Comparison of ENCODE assay signal across 10 cellular contexts in the genomic region with DNA sequence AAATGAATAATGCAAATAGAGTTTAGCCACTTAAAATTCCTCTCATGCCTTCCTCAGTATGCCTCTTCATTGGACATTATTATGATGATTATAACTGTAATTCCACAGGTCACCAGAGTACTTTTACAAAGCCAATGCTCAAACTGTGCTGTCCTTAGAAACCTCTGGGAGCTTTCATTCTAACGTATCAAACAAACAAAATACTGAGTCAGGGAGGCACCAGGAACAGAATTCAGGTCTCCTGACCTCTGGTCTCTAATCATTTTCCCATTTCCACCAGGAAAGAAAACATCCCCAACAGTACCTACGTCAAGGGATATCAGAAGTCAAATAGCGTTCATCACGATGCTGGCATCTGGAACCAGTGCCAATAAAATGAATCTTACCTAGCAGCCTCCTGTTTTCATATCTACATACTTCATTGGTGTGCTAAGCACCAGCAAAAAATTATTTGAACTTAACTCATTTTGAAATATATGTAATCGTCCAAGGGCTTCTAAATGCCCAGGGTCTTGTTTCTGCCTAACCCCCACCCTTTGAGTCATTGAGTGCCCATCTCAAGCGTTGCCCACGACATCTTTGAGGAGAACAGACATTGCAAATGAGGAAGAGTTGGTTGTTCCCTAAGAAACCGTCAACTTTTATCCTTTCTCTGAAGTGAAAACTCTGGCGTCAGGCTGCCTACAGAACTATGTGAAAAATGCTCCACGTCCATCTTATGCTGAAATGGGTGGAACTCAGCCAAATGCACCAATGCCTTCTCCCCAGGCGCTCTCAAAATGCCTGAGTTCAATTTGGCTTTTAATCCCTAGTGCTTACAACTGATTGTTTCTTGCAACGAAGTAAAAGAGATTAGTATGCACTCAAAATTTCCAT. TPM values are rescaled to one million over a fixed set of nuclear protein-coding genes. Genes with fewer than 3 reads are reported as not detected.
DNase-seq lines count a peak whose midpoint lies in the region; ATAC-seq and TF ChIP-seq lines count a peak whose summit lies in the region.
"Had no signal": no experiment of that assay in that cellular context is flagged by ENCODE, and none has a peak within 500 bp of the region (broad histone marks: within the 10 kb centered on the region; RNA-seq: fewer than 3 reads in every experiment).

No MANE protein-coding gene starts in this region.

- peaks cover 12% of the 10 kb centered on the region for H3K4me1 Mint-ChIP-seq in activated CD4-positive, alpha-beta memory T cell treated with anti-CD3 and anti-CD28 coated beads for 36 hours (ENCODE audit: low read depth)

- POLR2A ChIA-PET in activated CD4-positive, alpha-beta memory T cell treated with anti-CD3 and anti-CD28 coated beads for 36 hours (lab: Charles Lee): no interaction called here

- no peak overlapping the region for H3K27ac ChIP-seq in iPS-18a (ENCODE audit: low read length)
- H3K27ac ChIP-seq in gastrocnemius medialis: peak overlapping the region; percentile 47 to 66 (median 56)

- H3K4me3 Mint-ChIP-seq in activated CD4-positive, alpha-beta memory T cell treated with anti-CD3 and anti-CD28 coated beads for 36 hours: no peak overlapping the region

- H3K9ac ChIP-seq in iPS-18a (ENCODE audit: low read length): no peak overlapping the region

- in situ Hi-C loops in HAP-1 (cut with MboI; ENCODE audit: low sequenced_read_pairs) (no loop called here), gastrocnemius medialis (cut with MboI; ENCODE audit: low sequenced_read_pairs in 4 of 4) (no loop called here)

- CTCF ChIA-PET in activated CD4-positive, alpha-beta memory T cell treated with anti-CD3 and anti-CD28 coated beads for 36 hours (lab: Charles Lee): no interaction called here

- ATAC-seq in gastrocnemius medialis: peak in 1 of 2 donors; percentile 10

- peaks cover 42% of the 10 kb centered on the region for H3K36me3 Mint-ChIP-seq in activated CD4-positive, alpha-beta memory T cell treated with anti-CD3 and anti-CD28 coated beads for 36 hours

- no peak for TF ChIP-seq POLR2A in gastrocnemius medialis (IDR thresholded peaks at IDR 0.05)

- no peak for TF ChIP-seq CTCF in gastrocnemius medialis (IDR thresholded peaks at IDR 0.05 in 4 of 5, conservative IDR thresholded peaks at IDR 0.05 in 1 of 5)

- H3K4me1 ChIP-seq in HAP-1: peaks cover 55% of the 10 kb centered on the region
- H3K4me1 ChIP-seq in iPS-18a (ENCODE audit: control insufficient read depth, low read depth, low read length): peaks cover 39% of the 10 kb centered on the region
- peaks cover 9 to 19% of the 10 kb centered on the region in 2 donors for H3K4me1 ChIP-seq in gastrocnemius medialis

- H3K9me3 ChIP-seq in HAP-1: no peaks in the 10 kb centered on the region
- no peaks in the 10 kb centered on the region for H3K9me3 ChIP-seq in iPS-18a (ENCODE audit: control insufficient read depth, low read depth, low read length)
- no peaks in the 10 kb centered on the region for H3K9me3 ChIP-seq in gastrocnemius medialis

- no peak overlapping the region for H3K27ac Mint-ChIP-seq in activated CD4-positive, alpha-beta memory T cell treated with anti-CD3 and anti-CD28 coated beads for 36 hours

- H3K4me3 ChIP-seq in HAP-1 (peak overlapping the region; percentile 1; the same call in 1 of the 2 replicates), iPS-18a (ENCODE audit: low read length) (peak overlapping the region; percentile 13), gastrocnemius medialis (no peak overlapping the region)

- no peaks in the 10 kb centered on the region for H3K27me3 ChIP-seq in HAP-1 (ENCODE audit: low read depth)
- no peaks in the 10 kb centered on the region for H3K27me3 ChIP-seq in iPS-18a (ENCODE audit: control insufficient read depth, insufficient read depth, low read length)
- H3K27me3 ChIP-seq in gastrocnemius medialis: no peaks in the 10 kb centered on the region

- H3K36me3 ChIP-seq in HAP-1 (replicated peaks) (peaks cover 47% of the 10 kb centered on the region), iPS-18a (ENCODE audit: control insufficient read depth, low read depth, low read length) (no peaks in the 10 kb centered on the region), gastrocnemius medialis (peaks cover 0 to 31% of the 10 kb centered on the region in 2 donors)

- DNase-seq in HAP-1 (ENCODE audit: low spot score in 2 of 2): peak; percentile 84 to 97
- peak; percentile 43 for DNase-seq in brain pericyte (ENCODE audit: low read depth, low spot score)
- no peak for DNase-seq in gastrocnemius medialis
- no peak for DNase-seq in activated CD4-positive, alpha-beta memory T cell treated with anti-CD3 and anti-CD28 coated beads for 36 hours
- DNase-seq in GM19240 (ENCODE audit: insufficient read length, low spot score): no peak
- no peak for DNase-seq in retina
- no peak for DNase-seq in inferior parietal cortex (ENCODE audit: extremely low spot score)
- DNase-seq: H7, NCI-H187 treated with DMSO at 0.1 percent for 48 hours had no signal

- H3K9me3 Mint-ChIP-seq in activated CD4-positive, alpha-beta memory T cell treated with anti-CD3 and anti-CD28 coated beads for 36 hours: no peaks in the 10 kb centered on the region

- no peaks in the 10 kb centered on the region for H3K27me3 Mint-ChIP-seq in activated CD4-positive, alpha-beta memory T cell treated with anti-CD3 and anti-CD28 coated beads for 36 hours

- intact Hi-C loops in gastrocnemius medialis (cut with DNase I; ENCODE audit: low total_unique reads): no loop called here
- intact Hi-C loops in activated CD4-positive, alpha-beta memory T cell treated with anti-CD3 and anti-CD28 coated beads for 36 hours (cut with micrococcal nuclease): no loop called here

RNA-seq across cellular contexts. Expression of a gene that starts 37.8 kb away (rescaled TPM):
- 10 to 100 TPM; 19.8 to 49.4 (median 35.6) TPM for total RNA-seq in gastrocnemius medialis
- total RNA-seq in activated CD4-positive, alpha-beta memory T cell treated with anti-CD3 and anti-CD28 coated beads for 36 hours: 10 to 100 TPM; 26.6 to 31.5 TPM

Comparison
In these comparisons a context has a peak if more than half of its experiments do, and no peak if none do; other contexts are left out.
1. DNase-seq: peak in HAP-1 (2 of 2) and brain pericyte (single experiment); none in gastrocnemius medialis (0 of 2), activated CD4-positive, alpha-beta memory T cell treated with anti-CD3 and anti-CD28 coated beads for 36 hours (single experiment), GM19240 (single experiment), retina (single experiment) and inferior parietal cortex (single experiment).
2. H3K4me3 ChIP-seq: peak in HAP-1 (single experiment) and iPS-18a (single experiment); none in gastrocnemius medialis (0 of 4).